Comparison of ENCODE assay signal across 9 cellular contexts in genomic region chr2:40371525-40372277, GRCh38.
DNase-seq lines count a peak whose midpoint lies in the region; ATAC-seq and TF ChIP-seq lines count a peak whose summit lies in the region.
"Had no signal": no experiment of that assay in that cellular context is flagged by ENCODE, and none has a peak within 500 bp of the region (broad histone marks: within the 10 kb centered on the region; RNA-seq: fewer than 3 reads in every experiment).

No MANE protein-coding gene starts in this region.

- no peak for TF ChIP-seq CTCF in AG10803 (conservative IDR thresholded peaks at IDR 0.05; ENCODE audit: low read length)

- CTCF ChIA-PET in activated CD8-positive, alpha-beta T cell treated with anti-CD3 and anti-CD28 coated beads, Interleukin-2, amount 10 ng/mL, durations not matched to agents 7 days and 5 days (lab: Charles Lee): no interaction called here

- no peaks in the 10 kb centered on the region for H3K9me3 Mint-ChIP-seq in activated CD8-positive, alpha-beta T cell treated with anti-CD3 and anti-CD28 coated beads, Interleukin-2, amount 10 ng/mL, durations not matched to agents 7 days and 5 days (ENCODE audit: insufficient read depth)

- no peaks in the 10 kb centered on the region for H3K27me3 ChIP-seq in ectodermal cell (ENCODE audit: control insufficient read depth, insufficient read depth, low read length, poor library complexity, severe bottlenecking)

- H3K4me3 ChIP-seq in AG10803 (ENCODE audit: low read length): peak overlapping the region; percentile 7; the same call in 1 of the 2 replicates
- no peak overlapping the region for H3K4me3 ChIP-seq in ectodermal cell (ENCODE audit: insufficient read depth, low read depth, low read length)
- no peak overlapping the region for H3K4me3 ChIP-seq in mesodermal cell (ENCODE audit: extremely low read depth, insufficient read depth, low read length, poor library complexity, severe bottlenecking)

- H3K36me3 ChIP-seq in ectodermal cell (ENCODE audit: control insufficient read depth, insufficient read depth, low read length) (no peaks in the 10 kb centered on the region), mesodermal cell (ENCODE audit: control insufficient read depth, insufficient read depth, low read length) (no peaks in the 10 kb centered on the region)

- H3K27ac Mint-ChIP-seq in activated CD8-positive, alpha-beta T cell treated with anti-CD3 and anti-CD28 coated beads, Interleukin-2, amount 10 ng/mL, durations not matched to agents 7 days and 5 days: no peak overlapping the region

- H3K36me3 Mint-ChIP-seq in activated CD8-positive, alpha-beta T cell treated with anti-CD3 and anti-CD28 coated beads, Interleukin-2, amount 10 ng/mL, durations not matched to agents 7 days and 5 days (ENCODE audit: low read depth): no peaks in the 10 kb centered on the region

- H3K27ac ChIP-seq in ectodermal cell (ENCODE audit: insufficient read depth, low read depth, low read length, poor library complexity, severe bottlenecking) (peak overlapping the region; percentile 2), mesodermal cell (ENCODE audit: low read depth, low read length, severe bottlenecking) (peak overlapping the region; percentile 68)

- H3K9me3 ChIP-seq in ectodermal cell (ENCODE audit: control insufficient read depth, low read length) (no peaks in the 10 kb centered on the region), mesodermal cell (ENCODE audit: control insufficient read depth, low read length) (no peaks in the 10 kb centered on the region)

- no peaks in the 10 kb centered on the region for H3K27me3 Mint-ChIP-seq in activated CD8-positive, alpha-beta T cell treated with anti-CD3 and anti-CD28 coated beads, Interleukin-2, amount 10 ng/mL, durations not matched to agents 7 days and 5 days (ENCODE audit: low read depth)

- no peak for ATAC-seq in HG03135 (IDR thresholded peaks at IDR 0.05; ENCODE audit: unreplicated experiment)
- ATAC-seq in GM18517 (IDR thresholded peaks at IDR 0.05; ENCODE audit: unreplicated experiment): no peak
- ATAC-seq in activated CD8-positive, alpha-beta T cell treated with anti-CD3 and anti-CD28 coated beads, Interleukin-2, amount 10 ng/mL, durations not matched to agents 7 days and 5 days: no peak

- 42 to 49% methylated on average over 3 to 4 of the region's 4 CpGs for WGBS in ectodermal cell, 2 experiments
- 23 to 33% methylated on average over 2 of the region's 4 CpGs for WGBS in mesodermal cell (ENCODE audit: insufficient coverage in 2 of 2), 2 experiments

- DNase-seq in AG10803 (ENCODE audit: low read depth) (peak; percentile 87), NCI-H146 treated with DMSO at 0.1 percent for 48 hours (lab: John Stamatoyannopoulos, UW; ENCODE audit: unreplicated experiment) (peak; percentile 36), RPMI8226 (no peak)
- no peak for DNase-seq in activated CD8-positive, alpha-beta T cell treated with anti-CD3 and anti-CD28 coated beads, Interleukin-2, amount 10 ng/mL, durations not matched to agents 7 days and 5 days
- DNase-seq: central memory CD4-positive, alpha-beta T cell had no signal

- no peaks in the 10 kb centered on the region for H3K4me1 Mint-ChIP-seq in activated CD8-positive, alpha-beta T cell treated with anti-CD3 and anti-CD28 coated beads, Interleukin-2, amount 10 ng/mL, durations not matched to agents 7 days and 5 days (ENCODE audit: low read depth)

- peaks cover 10% of the 10 kb centered on the region for H3K4me1 ChIP-seq in ectodermal cell (ENCODE audit: control insufficient read depth, insufficient read depth, low read length)
- peaks cover 24% of the 10 kb centered on the region for H3K4me1 ChIP-seq in mesodermal cell (ENCODE audit: control insufficient read depth, insufficient read depth, low read length, poor library complexity, severe bottlenecking)

- POLR2A ChIA-PET in activated CD8-positive, alpha-beta T cell treated with anti-CD3 and anti-CD28 coated beads, Interleukin-2, amount 10 ng/mL, durations not matched to agents 7 days and 5 days (lab: Charles Lee): no interaction called here

- H3K4me3 Mint-ChIP-seq in activated CD8-positive, alpha-beta T cell treated with anti-CD3 and anti-CD28 coated beads, Interleukin-2, amount 10 ng/mL, durations not matched to agents 7 days and 5 days: no peak overlapping the region

Comparison
In these comparisons a context has a peak if more than half of its experiments do, and no peak if none do; other contexts are left out.
1. DNase-seq: peak in AG10803 (single experiment) and NCI-H146 treated with DMSO at 0.1 percent for 48 hours (single experiment); none in RPMI8226 (single experiment) and activated CD8-positive, alpha-beta T cell treated with anti-CD3 and anti-CD28 coated beads, Interleukin-2, amount 10 ng/mL, durations not matched to agents 7 days and 5 days (single experiment).